ENCODE assay signal across 14 cellular contexts in genomic region chr13:110015253-110015652, GRCh38.
DNase-seq lines count a peak whose midpoint lies in the region; ATAC-seq and TF ChIP-seq lines count a peak whose summit lies in the region.
"Had no signal": no experiment of that assay in that cellular context is flagged by ENCODE, and none has a peak within 500 bp of the region (broad histone marks: within the 10 kb centered on the region; RNA-seq: fewer than 3 reads in every experiment).

No MANE protein-coding gene starts in this region.

- H3K27me3 ChIP-seq in prostate gland (replicated peaks; ENCODE audit: insufficient read depth): no peaks in the 10 kb centered on the region
- H3K27me3 ChIP-seq: colonic mucosa had no signal

- WGBS in prostate gland: 30% methylated on average over 6 of the region's 6 CpGs

- no peak overlapping the region for H3K4me3 ChIP-seq in astrocyte of the spinal cord (ENCODE audit: low read depth, low read length)
- H3K4me3 ChIP-seq in prostate gland: no peak overlapping the region
- H3K4me3 ChIP-seq in mucosa of descending colon: no peak overlapping the region
- H3K4me3 ChIP-seq: colonic mucosa had no signal

- no peak overlapping the region for H3K27ac ChIP-seq in prostate gland
- H3K27ac ChIP-seq: colonic mucosa had no signal

- H3K9me3 ChIP-seq in prostate gland (no peaks in the 10 kb centered on the region), mucosa of descending colon (no peaks in the 10 kb centered on the region)
- H3K9me3 ChIP-seq: colonic mucosa had no signal

- in situ Hi-C loops in astrocyte of the spinal cord (cut with HindIII; ENCODE audit: low sequenced_read_pairs): no loop called here

- no peak for TF ChIP-seq CTCF in astrocyte of the spinal cord (IDR thresholded peaks at IDR 0.05; ENCODE audit: low read depth, low read length)
- TF ChIP-seq CTCF in prostate gland (IDR thresholded peaks at IDR 0.05): no peak
- no peak for TF ChIP-seq CTCF in mucosa of descending colon (IDR thresholded peaks at IDR 0.05)

- ATAC-seq in mucosa of descending colon: no peak
- ATAC-seq: naive thymus-derived CD8-positive, alpha-beta T cell; right cardiac atrium had no signal

- H3K4me1 ChIP-seq in prostate gland (replicated peaks) (no peaks in the 10 kb centered on the region), mucosa of descending colon (ENCODE audit: low read depth) (no peaks in the 10 kb centered on the region)
- H3K4me1 ChIP-seq: colonic mucosa had no signal

- DNase-seq in ELR (ENCODE audit: low read depth): peak; percentile 45
- peak; percentile 14 for DNase-seq in NCI-H2107 (lab: John Stamatoyannopoulos, UW)
- DNase-seq in astrocyte of the spinal cord (ENCODE audit: low read depth, low spot score): peak; percentile 46
- DNase-seq in prostate gland (ENCODE audit: low spot score): peak; percentile 65
- DNase-seq in activated CD4-positive, alpha-beta T cell treated with anti-CD3 and anti-CD28 coated beads for 48 hours: no peak
- DNase-seq in AG20443 (ENCODE audit: low spot score): no peak
- DNase-seq in mucosa of descending colon: no peak
- DNase-seq in NCI-H69 (lab: John Stamatoyannopoulos, UW): no peak
- DNase-seq: colonic mucosa; naive thymus-derived CD8-positive, alpha-beta T cell; NCI-H1694; OCI-M1; right cardiac atrium; substantia nigra had no signal

- H3K36me3 ChIP-seq in prostate gland: no peaks in the 10 kb centered on the region
- H3K36me3 ChIP-seq in mucosa of descending colon (ENCODE audit: low read depth): no peaks in the 10 kb centered on the region
- H3K36me3 ChIP-seq: colonic mucosa had no signal

- TF ChIP-seq POLR2A in prostate gland (IDR thresholded peaks at IDR 0.05): no peak

- intact Hi-C loops in prostate gland (cut with DNase I) (no loop called here), mucosa of descending colon (cut with DNase I, micrococcal nuclease) (no loop called here)

Comparison
In these comparisons a context has a peak if more than half of its experiments do, and no peak if none do; other contexts are left out.
1. DNase-seq: peak in ELR (single experiment), NCI-H2107 (single experiment), astrocyte of the spinal cord (single experiment) and prostate gland (single experiment); none in activated CD4-positive, alpha-beta T cell treated with anti-CD3 and anti-CD28 coated beads for 48 hours (single experiment), AG20443 (single experiment), mucosa of descending colon (0 of 3) and NCI-H69 (single experiment).